In the genomic region with DNA sequence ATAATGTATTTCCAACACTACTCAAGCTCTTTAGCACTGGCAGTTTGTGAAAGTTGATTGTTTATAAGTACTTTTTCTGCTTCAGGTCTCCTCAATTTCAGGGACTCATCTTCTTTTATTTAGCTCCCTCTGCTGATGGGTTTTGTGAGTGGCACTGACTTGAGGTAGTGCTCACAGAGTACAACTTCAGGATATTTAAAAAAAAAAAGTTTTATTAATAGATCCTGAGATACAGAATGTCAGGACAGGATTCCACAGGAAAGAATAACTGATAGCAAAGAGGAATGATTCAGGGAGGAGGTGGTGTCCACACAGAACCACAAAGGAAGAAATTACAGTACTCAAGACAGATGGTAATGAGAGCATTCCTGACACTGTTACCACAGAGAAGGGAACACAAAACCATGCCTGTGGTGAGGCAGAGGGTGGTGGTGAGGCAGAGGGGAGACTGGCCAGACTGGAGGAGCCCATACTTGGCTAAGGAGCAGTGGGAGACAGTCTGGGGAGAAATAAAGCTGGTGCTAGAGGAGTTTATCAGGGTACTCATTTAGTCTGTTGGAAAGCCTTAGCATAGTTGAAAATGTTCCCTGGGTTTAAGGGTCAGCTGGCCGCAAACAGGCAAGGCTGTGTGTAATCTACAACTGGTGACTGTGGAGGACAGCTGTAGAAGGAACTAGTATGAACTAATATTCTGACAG, we compare ENCODE assay signal across 8 cellular contexts.
A peak's percentile ranks its signal among the peaks of the same experiment; 100 is the strongest.
DNase-seq lines count a peak whose midpoint lies in the region; ATAC-seq and TF ChIP-seq lines count a peak whose summit lies in the region.

No MANE protein-coding gene starts in this region.

- H3K9me3 Mint-ChIP-seq in activated CD4-positive, alpha-beta T cell treated with anti-CD3 and anti-CD28 coated beads, Interleukin-2, amount 10 ng/mL, durations not matched to agents 24 days and 14 days: no peaks in the 10 kb centered on the region

- no peak overlapping the region for H3K9ac ChIP-seq in PC-3 (ENCODE audit: low read length)
- H3K9ac ChIP-seq in colonic mucosa (ENCODE audit: low read depth in 2 of 2, low read length in 2 of 2): no peak overlapping the region

- H3K9me2 ChIP-seq in PC-3 (replicated peaks; ENCODE audit: low read length): no peaks in the 10 kb centered on the region

- no TSS peak for BruUV-seq in PC-3 (replicated peaks; lab: Mats Ljungman, UMichigan)

- peaks cover 3% of the 10 kb centered on the region for H3K4me1 Mint-ChIP-seq in activated CD4-positive, alpha-beta T cell treated with anti-CD3 and anti-CD28 coated beads, Interleukin-2, amount 10 ng/mL, durations not matched to agents 24 days and 14 days

- H4K20me1 ChIP-seq in PC-3 (ENCODE audit: low read length): peaks cover 4% of the 10 kb centered on the region; the same call in 1 of the 2 replicates

- no peak overlapping the region for H2AFZ ChIP-seq in PC-3 (ENCODE audit: low read length)

- H3K4me3 ChIP-seq in PC-3 (ENCODE audit: low read length): no peak overlapping the region
- H3K4me3 ChIP-seq in colonic mucosa: no peak overlapping the region

- POLR2A ChIA-PET in PC-3 (lab: Charles Lee; ENCODE audit: unreplicated experiment): interaction anchor here (0.6 kb wide), 2 partner anchors 42 to 349 kb away, joined by 3 to 6 read pairs; no protein-coding TSS in a partner anchor

- TF ChIP-seq CTCF in PC-3 (conservative IDR thresholded peaks at IDR 0.05; ENCODE audit: low read depth, low read length) (peak; percentile 90), colonic mucosa (IDR thresholded peaks at IDR 0.05) (peak; percentile 48)

- H3K36me3 Mint-ChIP-seq in activated CD4-positive, alpha-beta T cell treated with anti-CD3 and anti-CD28 coated beads, Interleukin-2, amount 10 ng/mL, durations not matched to agents 24 days and 14 days (ENCODE audit: low read depth): peaks cover 5% of the 10 kb centered on the region

- H3K4me1 ChIP-seq in PC-3 (ENCODE audit: insufficient read depth, low read length) (peaks cover 35% of the 10 kb centered on the region), colonic mucosa (no peaks in the 10 kb centered on the region)

- H3K27ac ChIP-seq in PC-3 (ENCODE audit: low read length) (peak overlapping the region; percentile 35), colonic mucosa (no peak overlapping the region), layer of hippocampus (ENCODE audit: low read depth, low read length) (peak overlapping the region; percentile 33), temporal lobe (ENCODE audit: low read depth, low read length) (peak overlapping the region; percentile 73)

- no peak overlapping the region for H3K4me3 Mint-ChIP-seq in activated CD4-positive, alpha-beta T cell treated with anti-CD3 and anti-CD28 coated beads, Interleukin-2, amount 10 ng/mL, durations not matched to agents 24 days and 14 days

- H3K36me3 ChIP-seq in PC-3 (ENCODE audit: low read depth, low read length) (no peaks in the 10 kb centered on the region; the same call in 1 of the 2 replicates), colonic mucosa (no peaks in the 10 kb centered on the region)

- H3K27me3 Mint-ChIP-seq in activated CD4-positive, alpha-beta T cell treated with anti-CD3 and anti-CD28 coated beads, Interleukin-2, amount 10 ng/mL, durations not matched to agents 24 days and 14 days: no peaks in the 10 kb centered on the region

- no peaks in the 10 kb centered on the region for H3F3A ChIP-seq in PC-3 (ENCODE audit: low read length, unreplicated experiment)

- ATAC-seq in PC-3 (peak; percentile 67), HG02840 (IDR thresholded peaks at IDR 0.05; ENCODE audit: low FRiP score, unreplicated experiment) (no peak)

- peaks cover 62% of the 10 kb centered on the region for H3K79me2 ChIP-seq in PC-3 (ENCODE audit: low read length)

- intact Hi-C loops in activated CD4-positive, alpha-beta T cell treated with anti-CD3 and anti-CD28 coated beads, Interleukin-2, amount 10 ng/mL, durations not matched to agents 24 days and 14 days (cut with micrococcal nuclease): loop anchor here (1.0 kb wide), 2 partner anchors 56 to 96 kb away; a partner anchor contains a TSS
- intact Hi-C loops in PC-3 (cut with micrococcal nuclease) (loop anchor here (1.0 to 5.0 kb wide), 5 partner anchors 9 to 96 kb away; a partner anchor contains a TSS), colonic mucosa (cut with DNase I) (no loop called here)

- peak overlapping the region; percentile 19; the same call in 1 of the 2 replicates for H3K4me2 ChIP-seq in PC-3 (ENCODE audit: low read length)

- peak; percentile 81 for DNase-seq in activated CD4-positive, alpha-beta T cell treated with anti-CD3 and anti-CD28 coated beads, Interleukin-2, amount 10 ng/mL, durations not matched to agents 24 days and 14 days
- DNase-seq in activated CD4-positive, alpha-beta T cell treated with anti-CD3 and anti-CD28 coated beads for 48 hours: no peak
- DNase-seq in HK-2 (ENCODE audit: unreplicated experiment): peak; percentile 45
- peak; percentile 84 for DNase-seq in PC-3
- peak; percentile 36 for DNase-seq in colonic mucosa

- no peak overlapping the region for H3K27ac Mint-ChIP-seq in activated CD4-positive, alpha-beta T cell treated with anti-CD3 and anti-CD28 coated beads, Interleukin-2, amount 10 ng/mL, durations not matched to agents 24 days and 14 days

- CTCF ChIA-PET in PC-3 (lab: Charles Lee): interaction anchor here (0.5 to 1.5 kb wide), 9 partner anchors 8 to 205 kb away, joined by 3 to 9 read pairs (median 4); a partner anchor contains a TSS

- H3K9me3 ChIP-seq in PC-3 (ENCODE audit: low read length): no peaks in the 10 kb centered on the region
- H3K9me3 ChIP-seq in colonic mucosa: no peaks in the 10 kb centered on the region

- no peaks in the 10 kb centered on the region for H3K27me3 ChIP-seq in PC-3 (ENCODE audit: low read length)
- H3K27me3 ChIP-seq in colonic mucosa: no peaks in the 10 kb centered on the region
- no peaks in the 10 kb centered on the region for H3K27me3 ChIP-seq in layer of hippocampus (ENCODE audit: control insufficient read depth, insufficient read depth, low read length)
